In the genomic region with DNA sequence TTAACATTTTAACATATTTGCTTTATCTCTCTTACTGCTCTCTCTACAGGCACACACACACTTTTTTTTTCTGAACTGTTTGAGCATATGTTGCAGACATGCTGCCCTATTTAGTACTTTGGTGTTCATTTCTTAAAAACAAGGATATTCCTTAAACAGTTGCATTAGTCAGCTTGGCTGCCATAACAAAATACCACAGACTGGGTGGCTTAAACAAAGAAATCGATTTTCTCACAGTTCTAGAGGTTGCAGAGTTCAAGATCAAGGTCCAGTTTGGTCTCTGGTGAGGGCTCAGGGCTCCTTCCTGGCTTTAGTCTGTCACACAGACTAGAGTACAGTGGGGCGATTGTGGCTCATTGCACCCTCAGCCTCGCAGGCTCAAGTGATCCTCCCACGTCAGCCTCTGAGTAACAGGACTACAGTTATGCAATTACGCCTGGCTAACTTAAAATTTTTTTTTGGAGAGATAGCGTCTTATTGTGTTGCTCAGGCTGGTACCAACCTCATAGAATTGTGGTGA, we compare ENCODE assay signal across 1 cellular context.
TF ChIP-seq lines count a peak whose summit lies in the region.

No MANE protein-coding gene starts in this region.

TF ChIP-seq in HepG2, 621 proteins besides CTCF, POLR2A, EP300 and RAD21 (continued from another document and continues in another):
- TF ChIP-seq, protein P1, sequence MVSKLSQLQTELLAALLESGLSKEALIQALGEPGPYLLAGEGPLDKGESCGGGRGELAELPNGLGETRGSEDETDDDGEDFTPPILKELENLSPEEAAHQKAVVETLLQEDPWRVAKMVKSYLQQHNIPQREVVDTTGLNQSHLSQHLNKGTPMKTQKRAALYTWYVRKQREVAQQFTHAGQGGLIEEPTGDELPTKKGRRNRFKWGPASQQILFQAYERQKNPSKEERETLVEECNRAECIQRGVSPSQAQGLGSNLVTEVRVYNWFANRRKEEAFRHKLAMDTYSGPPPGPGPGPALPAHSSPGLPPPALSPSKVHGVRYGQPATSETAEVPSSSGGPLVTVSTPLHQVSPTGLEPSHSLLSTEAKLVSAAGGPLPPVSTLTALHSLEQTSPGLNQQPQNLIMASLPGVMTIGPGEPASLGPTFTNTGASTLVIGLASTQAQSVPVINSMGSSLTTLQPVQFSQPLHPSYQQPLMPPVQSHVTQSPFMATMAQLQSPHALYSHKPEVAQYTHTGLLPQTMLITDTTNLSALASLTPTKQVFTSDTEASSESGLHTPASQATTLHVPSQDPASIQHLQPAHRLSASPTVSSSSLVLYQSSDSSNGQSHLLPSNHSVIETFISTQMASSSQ (IDR thresholded peaks at IDR 0.05; ENCODE audit: low read depth): peak; percentile 75
- TF ChIP-seq, protein P1 (CRISPR knock-in tag; IDR thresholded peaks at IDR 0.05; ENCODE audit: borderline replicate concordance): peak; percentile 70; the same call in 1 of the 2 replicates
- TF ChIP-seq, protein P2, sequence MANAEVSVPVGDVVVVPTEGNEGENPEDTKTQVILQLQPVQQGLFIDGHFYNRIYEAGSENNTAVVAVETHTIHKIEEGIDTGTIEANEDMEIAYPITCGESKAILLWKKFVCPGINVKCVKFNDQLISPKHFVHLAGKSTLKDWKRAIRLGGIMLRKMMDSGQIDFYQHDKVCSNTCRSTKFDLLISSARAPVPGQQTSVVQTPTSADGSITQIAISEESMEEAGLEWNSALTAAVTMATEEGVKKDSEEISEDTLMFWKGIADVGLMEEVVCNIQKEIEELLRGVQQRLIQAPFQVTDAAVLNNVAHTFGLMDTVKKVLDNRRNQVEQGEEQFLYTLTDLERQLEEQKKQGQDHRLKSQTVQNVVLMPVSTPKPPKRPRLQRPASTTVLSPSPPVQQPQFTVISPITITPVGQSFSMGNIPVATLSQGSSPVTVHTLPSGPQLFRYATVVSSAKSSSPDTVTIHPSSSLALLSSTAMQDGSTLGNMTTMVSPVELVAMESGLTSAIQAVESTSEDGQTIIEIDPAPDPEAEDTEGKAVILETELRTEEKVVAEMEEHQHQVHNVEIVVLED (CRISPR knock-in tag; IDR thresholded peaks at IDR 0.05; ENCODE audit: borderline replicate concordance): peak; percentile 51; the same call in 1 of the 2 replicates
- no peak for TF ChIP-seq ATM (IDR thresholded peaks at IDR 0.05; ENCODE audit: borderline replicate concordance)
- peak; percentile 81; the same call in 1 of the 2 replicates for TF ChIP-seq REPIN1 (CRISPR knock-in tag; IDR thresholded peaks at IDR 0.05; ENCODE audit: borderline replicate concordance, low read depth)
- TF ChIP-seq, protein P3, sequence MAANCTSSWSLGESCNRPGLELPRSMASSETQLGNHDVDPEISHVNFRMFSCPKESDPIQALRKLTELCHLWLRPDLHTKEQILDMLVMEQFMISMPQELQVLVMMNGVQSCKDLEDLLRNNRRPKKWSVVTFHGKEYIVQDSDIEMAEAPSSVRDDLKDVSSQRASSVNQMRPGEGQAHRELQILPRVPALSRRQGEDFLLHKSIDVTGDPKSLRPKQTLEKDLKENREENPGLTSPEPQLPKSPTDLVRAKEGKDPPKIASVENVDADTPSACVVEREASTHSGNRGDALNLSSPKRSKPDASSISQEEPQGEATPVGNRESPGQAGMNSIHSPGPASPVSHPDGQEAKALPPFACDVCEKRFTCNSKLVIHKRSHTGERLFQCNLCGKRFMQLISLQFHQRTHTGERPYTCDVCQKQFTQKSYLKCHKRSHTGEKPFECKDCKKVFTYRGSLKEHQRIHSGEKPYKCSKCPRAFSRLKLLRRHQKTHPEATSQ (CRISPR knock-in tag; IDR thresholded peaks at IDR 0.05; ENCODE audit: borderline replicate concordance): 0 out of 2 replicates have a peak, but pooled peaks have one; percentile 37
- TF ChIP-seq, protein P4, sequence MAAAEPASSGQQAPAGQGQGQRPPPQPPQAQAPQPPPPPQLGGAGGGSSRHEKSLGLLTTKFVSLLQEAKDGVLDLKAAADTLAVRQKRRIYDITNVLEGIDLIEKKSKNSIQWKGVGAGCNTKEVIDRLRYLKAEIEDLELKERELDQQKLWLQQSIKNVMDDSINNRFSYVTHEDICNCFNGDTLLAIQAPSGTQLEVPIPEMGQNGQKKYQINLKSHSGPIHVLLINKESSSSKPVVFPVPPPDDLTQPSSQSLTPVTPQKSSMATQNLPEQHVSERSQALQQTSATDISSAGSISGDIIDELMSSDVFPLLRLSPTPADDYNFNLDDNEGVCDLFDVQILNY (CRISPR knock-in tag; conservative IDR thresholded peaks at IDR 0.05): no peak
- TF ChIP-seq SP4 (CRISPR knock-in tag; IDR thresholded peaks at IDR 0.05): no peak
- TF ChIP-seq, protein P5, sequence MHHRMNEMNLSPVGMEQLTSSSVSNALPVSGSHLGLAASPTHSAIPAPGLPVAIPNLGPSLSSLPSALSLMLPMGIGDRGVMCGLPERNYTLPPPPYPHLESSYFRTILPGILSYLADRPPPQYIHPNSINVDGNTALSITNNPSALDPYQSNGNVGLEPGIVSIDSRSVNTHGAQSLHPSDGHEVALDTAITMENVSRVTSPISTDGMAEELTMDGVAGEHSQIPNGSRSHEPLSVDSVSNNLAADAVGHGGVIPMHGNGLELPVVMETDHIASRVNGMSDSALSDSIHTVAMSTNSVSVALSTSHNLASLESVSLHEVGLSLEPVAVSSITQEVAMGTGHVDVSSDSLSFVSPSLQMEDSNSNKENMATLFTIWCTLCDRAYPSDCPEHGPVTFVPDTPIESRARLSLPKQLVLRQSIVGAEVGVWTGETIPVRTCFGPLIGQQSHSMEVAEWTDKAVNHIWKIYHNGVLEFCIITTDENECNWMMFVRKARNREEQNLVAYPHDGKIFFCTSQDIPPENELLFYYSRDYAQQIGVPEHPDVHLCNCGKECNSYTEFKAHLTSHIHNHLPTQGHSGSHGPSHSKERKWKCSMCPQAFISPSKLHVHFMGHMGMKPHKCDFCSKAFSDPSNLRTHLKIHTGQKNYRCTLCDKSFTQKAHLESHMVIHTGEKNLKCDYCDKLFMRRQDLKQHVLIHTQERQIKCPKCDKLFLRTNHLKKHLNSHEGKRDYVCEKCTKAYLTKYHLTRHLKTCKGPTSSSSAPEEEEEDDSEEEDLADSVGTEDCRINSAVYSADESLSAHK (CRISPR knock-in tag; IDR thresholded peaks at IDR 0.05; ENCODE audit: borderline replicate concordance): no peak
- TF ChIP-seq BHLHE40 (IDR thresholded peaks at IDR 0.05; ENCODE audit: low read length): 0 out of 2 replicates have a peak, but pooled peaks have one; percentile 17
- TF ChIP-seq AGO2 (optimal IDR thresholded peaks at IDR 0.05; ENCODE audit: low read depth, low read length): no peak
- TF ChIP-seq, protein P6, sequence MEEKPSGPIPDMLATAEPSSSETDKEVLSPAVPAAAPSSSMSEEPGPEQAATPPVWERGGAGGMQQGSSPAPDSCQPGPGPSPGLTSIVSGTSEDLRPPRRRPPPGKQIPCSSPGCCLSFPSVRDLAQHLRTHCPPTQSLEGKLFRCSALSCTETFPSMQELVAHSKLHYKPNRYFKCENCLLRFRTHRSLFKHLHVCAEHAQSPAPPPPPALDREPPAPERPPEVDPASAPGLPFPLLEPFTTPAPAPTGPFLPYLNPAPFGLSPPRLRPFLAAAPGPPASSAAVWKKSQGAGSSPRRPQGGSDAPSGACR (CRISPR knock-in tag; IDR thresholded peaks at IDR 0.05): no peak
- no peak for TF ChIP-seq FOXM1 (CRISPR knock-in tag; IDR thresholded peaks at IDR 0.05)
- TF ChIP-seq ZNF138 (CRISPR knock-in tag; IDR thresholded peaks at IDR 0.05; ENCODE audit: low read depth): no peak
- no peak for TF ChIP-seq CENPT (CRISPR knock-in tag; IDR thresholded peaks at IDR 0.05; ENCODE audit: low read depth)
- TF ChIP-seq, protein P7, sequence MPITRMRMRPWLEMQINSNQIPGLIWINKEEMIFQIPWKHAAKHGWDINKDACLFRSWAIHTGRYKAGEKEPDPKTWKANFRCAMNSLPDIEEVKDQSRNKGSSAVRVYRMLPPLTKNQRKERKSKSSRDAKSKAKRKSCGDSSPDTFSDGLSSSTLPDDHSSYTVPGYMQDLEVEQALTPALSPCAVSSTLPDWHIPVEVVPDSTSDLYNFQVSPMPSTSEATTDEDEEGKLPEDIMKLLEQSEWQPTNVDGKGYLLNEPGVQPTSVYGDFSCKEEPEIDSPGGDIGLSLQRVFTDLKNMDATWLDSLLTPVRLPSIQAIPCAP (CRISPR knock-in tag; IDR thresholded peaks at IDR 0.05; ENCODE audit: low read depth): no peak
- peak; percentile 31; the same call in 1 of the 2 replicates for TF ChIP-seq HIVEP1 (CRISPR knock-in tag; IDR thresholded peaks at IDR 0.05)
- TF ChIP-seq, protein P8, sequence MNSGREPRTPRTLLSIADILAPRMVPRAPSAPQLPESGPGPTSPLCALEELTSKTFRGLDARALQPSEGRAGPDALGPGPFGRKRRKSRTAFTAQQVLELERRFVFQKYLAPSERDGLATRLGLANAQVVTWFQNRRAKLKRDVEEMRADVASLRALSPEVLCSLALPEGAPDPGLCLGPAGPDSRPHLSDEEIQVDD (CRISPR knock-in tag; IDR thresholded peaks at IDR 0.05; ENCODE audit: borderline replicate concordance): no peak
- no peak; the same call in 1 of the 2 replicates for TF ChIP-seq ZFX (CRISPR knock-in tag; IDR thresholded peaks at IDR 0.05; ENCODE audit: low read depth)
- TF ChIP-seq SALL2 (CRISPR knock-in tag; IDR thresholded peaks at IDR 0.05): peak; percentile 63; the same call in 1 of the 2 replicates
- no peak for TF ChIP-seq GTF2F1 (IDR thresholded peaks at IDR 0.05; ENCODE audit: low read length)
- no peak for TF ChIP-seq REL (CRISPR knock-in tag; conservative IDR thresholded peaks at IDR 0.05)
- TF ChIP-seq PITX1 (CRISPR knock-in tag; IDR thresholded peaks at IDR 0.05): peak; percentile 88
- peak; percentile 80; the same call in 1 of the 2 replicates for TF ChIP-seq MBD4 (IDR thresholded peaks at IDR 0.05; ENCODE audit: borderline replicate concordance, low read length)
- peak; percentile 44; the same call in 1 of the 2 replicates for TF ChIP-seq ZBTB7B (CRISPR knock-in tag; IDR thresholded peaks at IDR 0.05)
- no peak for TF ChIP-seq MZF1 (CRISPR knock-in tag; IDR thresholded peaks at IDR 0.05; ENCODE audit: borderline replicate concordance)
- no peak for TF ChIP-seq ZNF776 (CRISPR knock-in tag; IDR thresholded peaks at IDR 0.05)
- no peak for TF ChIP-seq ZNF354B (CRISPR knock-in tag; IDR thresholded peaks at IDR 0.05)
- TF ChIP-seq, protein P9, sequence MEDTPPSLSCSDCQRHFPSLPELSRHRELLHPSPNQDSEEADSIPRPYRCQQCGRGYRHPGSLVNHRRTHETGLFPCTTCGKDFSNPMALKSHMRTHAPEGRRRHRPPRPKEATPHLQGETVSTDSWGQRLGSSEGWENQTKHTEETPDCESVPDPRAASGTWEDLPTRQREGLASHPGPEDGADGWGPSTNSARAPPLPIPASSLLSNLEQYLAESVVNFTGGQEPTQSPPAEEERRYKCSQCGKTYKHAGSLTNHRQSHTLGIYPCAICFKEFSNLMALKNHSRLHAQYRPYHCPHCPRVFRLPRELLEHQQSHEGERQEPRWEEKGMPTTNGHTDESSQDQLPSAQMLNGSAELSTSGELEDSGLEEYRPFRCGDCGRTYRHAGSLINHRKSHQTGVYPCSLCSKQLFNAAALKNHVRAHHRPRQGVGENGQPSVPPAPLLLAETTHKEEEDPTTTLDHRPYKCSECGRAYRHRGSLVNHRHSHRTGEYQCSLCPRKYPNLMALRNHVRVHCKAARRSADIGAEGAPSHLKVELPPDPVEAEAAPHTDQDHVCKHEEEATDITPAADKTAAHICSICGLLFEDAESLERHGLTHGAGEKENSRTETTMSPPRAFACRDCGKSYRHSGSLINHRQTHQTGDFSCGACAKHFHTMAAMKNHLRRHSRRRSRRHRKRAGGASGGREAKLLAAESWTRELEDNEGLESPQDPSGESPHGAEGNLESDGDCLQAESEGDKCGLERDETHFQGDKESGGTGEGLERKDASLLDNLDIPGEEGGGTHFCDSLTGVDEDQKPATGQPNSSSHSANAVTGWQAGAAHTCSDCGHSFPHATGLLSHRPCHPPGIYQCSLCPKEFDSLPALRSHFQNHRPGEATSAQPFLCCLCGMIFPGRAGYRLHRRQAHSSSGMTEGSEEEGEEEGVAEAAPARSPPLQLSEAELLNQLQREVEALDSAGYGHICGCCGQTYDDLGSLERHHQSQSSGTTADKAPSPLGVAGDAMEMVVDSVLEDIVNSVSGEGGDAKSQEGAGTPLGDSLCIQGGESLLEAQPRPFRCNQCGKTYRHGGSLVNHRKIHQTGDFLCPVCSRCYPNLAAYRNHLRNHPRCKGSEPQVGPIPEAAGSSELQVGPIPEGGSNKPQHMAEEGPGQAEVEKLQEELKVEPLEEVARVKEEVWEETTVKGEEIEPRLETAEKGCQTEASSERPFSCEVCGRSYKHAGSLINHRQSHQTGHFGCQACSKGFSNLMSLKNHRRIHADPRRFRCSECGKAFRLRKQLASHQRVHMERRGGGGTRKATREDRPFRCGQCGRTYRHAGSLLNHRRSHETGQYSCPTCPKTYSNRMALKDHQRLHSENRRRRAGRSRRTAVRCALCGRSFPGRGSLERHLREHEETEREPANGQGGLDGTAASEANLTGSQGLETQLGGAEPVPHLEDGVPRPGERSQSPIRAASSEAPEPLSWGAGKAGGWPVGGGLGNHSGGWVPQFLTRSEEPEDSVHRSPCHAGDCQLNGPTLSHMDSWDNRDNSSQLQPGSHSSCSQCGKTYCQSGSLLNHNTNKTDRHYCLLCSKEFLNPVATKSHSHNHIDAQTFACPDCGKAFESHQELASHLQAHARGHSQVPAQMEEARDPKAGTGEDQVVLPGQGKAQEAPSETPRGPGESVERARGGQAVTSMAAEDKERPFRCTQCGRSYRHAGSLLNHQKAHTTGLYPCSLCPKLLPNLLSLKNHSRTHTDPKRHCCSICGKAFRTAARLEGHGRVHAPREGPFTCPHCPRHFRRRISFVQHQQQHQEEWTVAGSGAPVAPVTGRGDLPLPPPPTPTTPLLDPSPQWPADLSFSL (CRISPR knock-in tag; IDR thresholded peaks at IDR 0.05): no peak
- no peak for TF ChIP-seq PAX8 (CRISPR knock-in tag; IDR thresholded peaks at IDR 0.05; ENCODE audit: borderline replicate concordance)
- TF ChIP-seq ERF (CRISPR knock-in tag; IDR thresholded peaks at IDR 0.05): peak; percentile 91; the same call in 1 of the 2 replicates
- no peak for TF ChIP-seq CCAR2 (optimal IDR thresholded peaks at IDR 0.05; ENCODE audit: low read depth, low read length)
- TF ChIP-seq ZNF251 (CRISPR knock-in tag; IDR thresholded peaks at IDR 0.05): no peak
- peak; percentile 65 for TF ChIP-seq ASH2L (IDR thresholded peaks at IDR 0.05; ENCODE audit: insufficient read length, low read depth, low read length)
